ENCODE assay signal across 9 cellular contexts in the genomic region with DNA sequence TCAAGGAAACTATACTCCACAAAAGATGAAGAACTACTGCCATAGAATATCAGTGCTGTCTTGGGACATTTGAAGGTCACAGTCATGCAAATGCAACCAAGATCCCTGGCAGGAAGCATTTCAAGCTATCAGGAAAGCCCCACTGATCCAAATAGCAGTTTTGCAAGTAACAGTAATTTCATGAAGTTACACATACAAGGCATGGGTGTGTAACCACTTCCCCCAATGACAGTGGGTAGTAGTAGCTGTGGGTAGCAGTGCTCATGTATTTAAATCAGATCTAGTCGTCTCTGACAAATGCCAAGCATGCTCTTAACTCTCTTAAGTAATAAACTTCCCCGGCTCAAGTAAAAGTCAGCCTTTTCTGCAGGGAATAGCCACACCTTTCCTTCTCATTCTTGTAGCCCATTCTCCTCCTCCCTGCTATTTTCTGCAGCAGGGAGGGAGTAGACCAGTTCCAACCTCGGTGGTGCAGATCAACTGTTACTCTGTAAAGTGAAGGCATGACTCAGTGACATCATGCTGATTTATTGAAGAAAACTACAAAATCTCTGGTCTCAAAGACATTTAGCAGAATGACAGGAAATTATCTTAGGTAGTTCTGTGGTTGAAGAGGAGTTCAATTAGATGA.
DNase-seq lines count a peak whose midpoint lies in the region; ATAC-seq and TF ChIP-seq lines count a peak whose summit lies in the region.
"Had no signal": no experiment of that assay in that cellular context is flagged by ENCODE, and none has a peak within 500 bp of the region (broad histone marks: within the 10 kb centered on the region; RNA-seq: fewer than 3 reads in every experiment).

No MANE protein-coding gene starts in this region.

- no peaks in the 10 kb centered on the region for H3K27me3 Mint-ChIP-seq in neural crest cell (ENCODE audit: low read depth)
- H3K27me3 Mint-ChIP-seq: IgD-negative memory B cell had no signal

- peak overlapping the region; percentile 72 for H3K4me2 ChIP-seq in OCI-LY3 (ENCODE audit: low read length)

- H3K79me2 ChIP-seq in OCI-LY3 (ENCODE audit: low read length): no peaks in the 10 kb centered on the region

- no peaks in the 10 kb centered on the region for H4K20me1 ChIP-seq in OCI-LY3 (ENCODE audit: insufficient read depth, low read length)

- H3K4me3 ChIP-seq in OCI-LY3 (ENCODE audit: low read length): peak overlapping the region; percentile 40

- peaks cover 36% of the 10 kb centered on the region for H3K4me1 ChIP-seq in OCI-LY3 (ENCODE audit: low read length)

- no peaks in the 10 kb centered on the region for H3K27me3 ChIP-seq in OCI-LY3 (ENCODE audit: low read depth, low read length)

- ATAC-seq in GM18861 (IDR thresholded peaks at IDR 0.05; ENCODE audit: unreplicated experiment) (peak; percentile 91), HG02678 (IDR thresholded peaks at IDR 0.05; ENCODE audit: unreplicated experiment) (peak; percentile 90)

- H3K4me3 Mint-ChIP-seq in neural crest cell: no peak overlapping the region
- H3K4me3 Mint-ChIP-seq: IgD-negative memory B cell had no signal

- H3K36me3 Mint-ChIP-seq in neural crest cell (ENCODE audit: low read depth): no peaks in the 10 kb centered on the region
- H3K36me3 Mint-ChIP-seq: IgD-negative memory B cell had no signal

- H3K27ac Mint-ChIP-seq in neural crest cell (ENCODE audit: unreplicated experiment): peak overlapping the region; percentile 67
- H3K27ac Mint-ChIP-seq: IgD-negative memory B cell had no signal

- peak overlapping the region; percentile 22; the same call in 1 of the 2 replicates for H3K9ac ChIP-seq in OCI-LY3 (ENCODE audit: low read length)

- no peaks in the 10 kb centered on the region for H3K9me3 Mint-ChIP-seq in neural crest cell
- H3K9me3 Mint-ChIP-seq: IgD-negative memory B cell had no signal

- H3K4me1 Mint-ChIP-seq in neural crest cell: peaks cover 26% of the 10 kb centered on the region

- H3K27ac ChIP-seq in OCI-LY3 (ENCODE audit: low read length): peak overlapping the region; percentile 65

- H3K36me3 ChIP-seq in OCI-LY3 (replicated peaks; ENCODE audit: low read depth, low read length): no peaks in the 10 kb centered on the region

- no peaks in the 10 kb centered on the region for H3K9me3 ChIP-seq in OCI-LY3 (ENCODE audit: insufficient read depth, low read length)

- peak overlapping the region; percentile 41; the same call in 1 of the 2 replicates for H2AFZ ChIP-seq in OCI-LY3 (ENCODE audit: low read depth, low read length)

- DNase-seq in neural crest cell (ENCODE audit: low read depth, low spot score) (no peak), NCI-H2171 treated with DMSO at 0.1 percent for 48 hours (lab: John Stamatoyannopoulos, UW) (no peak), NCI-H524 treated with DMSO at 0.1 percent for 48 hours (lab: John Stamatoyannopoulos, UW) (no peak), Ammon's horn (ENCODE audit: low spot score) (no peak), medulla oblongata (ENCODE audit: extremely low spot score) (no peak)

- TF ChIP-seq CTCF in OCI-LY3 (IDR thresholded peaks at IDR 0.05; ENCODE audit: low read depth, low read length): no peak
- no peak for TF ChIP-seq CTCF in neural crest cell (conservative IDR thresholded peaks at IDR 0.05)
